8 cellular contexts compared by ENCODE assay signal in the genomic region with DNA sequence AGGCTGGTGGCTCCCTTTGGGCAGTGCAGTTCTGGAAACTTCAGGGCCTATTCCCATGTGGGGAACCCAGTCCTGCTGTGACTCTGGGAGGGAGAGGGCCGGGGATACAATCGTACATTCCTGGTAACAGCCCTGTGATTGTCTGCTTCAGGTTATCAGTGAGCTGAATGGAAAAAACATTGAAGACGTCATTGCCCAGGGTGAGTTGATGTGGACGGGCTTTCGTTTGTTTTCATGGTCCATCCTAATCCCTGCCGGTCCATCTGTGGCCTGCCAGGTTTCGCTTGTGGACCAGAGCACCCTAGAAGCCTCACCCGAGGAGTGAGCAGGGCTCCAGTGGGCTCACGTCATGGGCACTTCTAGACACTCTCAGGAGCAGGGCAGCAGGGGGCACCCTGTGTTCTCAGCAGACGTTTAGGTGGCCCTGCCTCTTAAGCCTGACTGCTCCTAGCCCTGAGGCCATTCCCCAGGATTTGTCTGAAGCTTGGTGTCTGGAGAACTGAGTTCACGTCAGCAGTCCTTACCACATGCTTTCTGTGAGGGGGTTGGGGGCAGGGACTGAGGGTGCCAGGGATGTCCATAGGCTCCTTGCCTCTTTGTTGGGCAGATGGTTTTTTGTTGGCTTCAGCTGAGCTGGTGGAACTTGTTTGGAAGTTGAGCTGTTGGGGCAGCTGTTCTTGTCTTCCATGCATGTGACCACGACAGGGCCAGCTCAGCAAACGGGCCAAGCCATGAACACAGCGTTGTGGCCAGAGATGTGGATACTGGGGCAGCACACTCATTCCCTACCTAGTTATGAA. TPM values are rescaled to one million over a fixed set of nuclear protein-coding genes. Genes with fewer than 3 reads are reported as not detected.
DNase-seq lines count a peak whose midpoint lies in the region; ATAC-seq and TF ChIP-seq lines count a peak whose summit lies in the region.

No MANE protein-coding gene starts in this region.

- DNase-seq in heart left ventricle (no peak), right atrium auricular region (ENCODE audit: low spot score) (no peak), foreskin melanocyte (peak; percentile 51), suprapubic skin (ENCODE audit: low spot score in 2 of 2) (no peak), SK-N-DZ (ENCODE audit: low spot score) (no peak), COR-L47 (lab: John Stamatoyannopoulos, UW) (no peak)
- DNase-seq in effector CD4-positive, alpha-beta T cell, result no peak

- TF ChIP-seq CTCF in heart left ventricle (IDR thresholded peaks at IDR 0.05) (peak in 1 of 12 donors; percentile 15), right atrium auricular region (IDR thresholded peaks at IDR 0.05) (no peak), WI38 (IDR thresholded peaks at IDR 0.05; ENCODE audit: low read depth, low read length) (no peak), suprapubic skin (IDR thresholded peaks at IDR 0.05) (no peak)

- peak overlapping the region in 7 of 12 donors; percentile 79 to 100 (median 97) for H3K4me3 ChIP-seq in heart left ventricle
- H3K4me3 ChIP-seq in right atrium auricular region, result no peak overlapping the region
- H3K4me3 ChIP-seq in WI38 (ENCODE audit: low read depth, low read length), result peak overlapping the region; percentile 98
- H3K4me3 ChIP-seq in suprapubic skin, result peak overlapping the region; percentile 98

- WGBS in heart left ventricle, 4 donors, result 54 to 66% (median 62%) methylated on average over 7 to 14 of the region's 14 CpGs
- 74% methylated on average over 10 of the region's 14 CpGs for WGBS in suprapubic skin

- intact Hi-C loops in heart left ventricle (cut with DNase I), result no loop called here

- H3K4me1 ChIP-seq in heart left ventricle (peaks cover 2 to 34% (median 25%) of the 10 kb centered on the region in 12 donors), right atrium auricular region (peaks cover 0 to 32% of the 10 kb centered on the region in 2 donors), suprapubic skin (peaks cover 35% of the 10 kb centered on the region)

- H3K27ac ChIP-seq in heart left ventricle (peak overlapping the region in 3 of 12 donors; percentile 14 to 98 (median 97)), right atrium auricular region (no peak overlapping the region), suprapubic skin (peak overlapping the region; percentile 34)

- H3K9me3 ChIP-seq in heart left ventricle (no peaks in the 10 kb centered on the region), right atrium auricular region (no peaks in the 10 kb centered on the region), suprapubic skin (no peaks in the 10 kb centered on the region)

- no peaks in the 10 kb centered on the region for H3K27me3 ChIP-seq in heart left ventricle
- H3K27me3 ChIP-seq in right atrium auricular region, result no peaks in the 10 kb centered on the region
- H3K27me3 ChIP-seq in suprapubic skin, result no peaks in the 10 kb centered on the region

- TF ChIP-seq EP300 in suprapubic skin (IDR thresholded peaks at IDR 0.05), result no peak

- no peak for ATAC-seq in heart left ventricle

- H3K36me3 ChIP-seq in heart left ventricle (peaks cover 3 to 42% (median 32%) of the 10 kb centered on the region in 9 donors), right atrium auricular region (peaks cover 30% of the 10 kb centered on the region), suprapubic skin (peaks cover 30% of the 10 kb centered on the region)

- TF ChIP-seq POLR2A in heart left ventricle (IDR thresholded peaks at IDR 0.05) (no peak), suprapubic skin (IDR thresholded peaks at IDR 0.05) (no peak)

RNA-seq across cellular contexts. Expression of a gene that starts 1.9 kb away (rescaled TPM):
- total RNA-seq in heart left ventricle (1,000 to 10,000 TPM in 3 of 9 donors, 100 to 1,000 TPM in 6; 236 to 1,207 (median 933) TPM), right atrium auricular region (100 to 1,000 TPM; 145 to 384 TPM), suprapubic skin (1,000 to 10,000 TPM in 2 of 4 donors, 100 to 1,000 TPM in 2; 692 to 1,129 (median 991) TPM)
- 1,000 to 10,000 TPM in 1 of 2 donors, 100 to 1,000 TPM in 1; 998 to 1,652 TPM for polyA plus RNA-seq in heart left ventricle
- 565 and 971 TPM in 2 replicates for polyA plus RNA-seq in SK-N-DZ (2014; cell fraction: cytosol; rRNA removed)
- 537 and 699 TPM in 2 replicates for polyA plus RNA-seq in SK-N-DZ (2014; cell fraction: nucleus; rRNA removed)

RNA-seq across cellular contexts. Expression of a gene that starts 6.6 kb away (rescaled TPM):
- total RNA-seq in heart left ventricle, result 10 to 100 TPM in 1 of 9 donors, 1 to 10 TPM in 8; 4.9 to 11.2 (median 6.6) TPM
- 10 to 100 TPM in 1 of 2 donors, 1 to 10 TPM in 1; 5.5 to 11.8 TPM for polyA plus RNA-seq in heart left ventricle
- 10 to 100 TPM in 1 of 2 donors, 1 to 10 TPM in 1; 6.0 to 12.1 TPM for total RNA-seq in right atrium auricular region
- total RNA-seq in suprapubic skin, result 10 to 100 TPM; 14.1 to 71.9 (median 33.5) TPM
- 23.1 and 29.8 TPM in 2 replicates for polyA plus RNA-seq in SK-N-DZ (2014; cell fraction: cytosol; rRNA removed)
- polyA plus RNA-seq in SK-N-DZ (2014; cell fraction: nucleus; rRNA removed), result 204 and 229 TPM in 2 replicates

RNA-seq across cellular contexts. Expression of a gene that starts 7.1 kb away (rescaled TPM):
- total RNA-seq in heart left ventricle (100 to 1,000 TPM; 141 to 348 (median 232) TPM), right atrium auricular region (100 to 1,000 TPM in 1 of 2 donors, 10 to 100 TPM in 1; 94.4 to 123 TPM), suprapubic skin (100 to 1,000 TPM in 1 of 4 donors, 10 to 100 TPM in 3; 74.9 to 117 (median 85.9) TPM)
- polyA plus RNA-seq in heart left ventricle, result 100 to 1,000 TPM; 112 to 133 TPM
- polyA plus RNA-seq in SK-N-DZ (2014; cell fraction: cytosol; rRNA removed), result 23.7 and 25.9 TPM in 2 replicates
- polyA plus RNA-seq in SK-N-DZ (2014; cell fraction: nucleus; rRNA removed), result 119 and 135 TPM in 2 replicates

RNA-seq across cellular contexts. Expression of a gene that starts 13.6 kb away (rescaled TPM):
- total RNA-seq in heart left ventricle (10 to 100 TPM in 1 of 9 donors, 1 to 10 TPM in 8; 2.1 to 12.8 (median 4.4) TPM), right atrium auricular region (1 to 10 TPM; 2.7 to 5.6 TPM), suprapubic skin (10 to 100 TPM; 11.2 to 14.7 (median 13.7) TPM)
- polyA plus RNA-seq in heart left ventricle, result 10 to 100 TPM in 1 of 2 donors, 1 to 10 TPM in 1; 2.6 to 12.7 TPM
- 32.0 and 34.3 TPM in 2 replicates for polyA plus RNA-seq in SK-N-DZ (2014; cell fraction: cytosol; rRNA removed)
- 86.5 and 103 TPM in 2 replicates for polyA plus RNA-seq in SK-N-DZ (2014; cell fraction: nucleus; rRNA removed)

RNA-seq across cellular contexts. Expression of a gene that starts 16.1 kb away (rescaled TPM):
- total RNA-seq in heart left ventricle (10 to 100 TPM; 13.3 to 22.4 (median 17.7) TPM), right atrium auricular region (10 to 100 TPM; 15.6 to 29.7 TPM), suprapubic skin (10 to 100 TPM; 14.0 to 35.5 (median 29.6) TPM)
- 10 to 100 TPM in 1 of 2 donors, 1 to 10 TPM in 1; 8.8 to 43.5 TPM for polyA plus RNA-seq in heart left ventricle
- 25.4 and 33.1 TPM in 2 replicates for polyA plus RNA-seq in SK-N-DZ (2014; cell fraction: cytosol; rRNA removed)
- 281 and 344 TPM in 2 replicates for polyA plus RNA-seq in SK-N-DZ (2014; cell fraction: nucleus; rRNA removed)

Comparison
In these comparisons a context has a peak if more than half of its experiments do, and no peak if none do; other contexts are left out.
1. H3K4me3 ChIP-seq: peak in heart left ventricle (7 of 12), WI38 (single experiment) and suprapubic skin (single experiment); none in right atrium auricular region (0 of 2).